Comparison of ENCODE assay signal across 1 cellular context in genomic region chr4:68498413-68499007, GRCh38.
TF ChIP-seq lines count a peak whose summit lies in the region.

No MANE protein-coding gene starts in this region.

TF ChIP-seq in K562, 482 proteins besides CTCF, POLR2A, EP300 and RAD21 (continued from another document):
- TF ChIP-seq DEAF1 (CRISPR knock-in tag; IDR thresholded peaks at IDR 0.05) (peak; percentile 93), LARP7 (IDR thresholded peaks at IDR 0.05) (no peak), TFE3 (CRISPR knock-in tag; IDR thresholded peaks at IDR 0.05) (no peak)
